Comparison of ENCODE assay signal across 11 cellular contexts in genomic region chr6:138162947-138163569, GRCh38. TPM values are rescaled to one million over a fixed set of nuclear protein-coding genes. Genes with fewer than 3 reads are reported as not detected.
DNase-seq lines count a peak whose midpoint lies in the region; ATAC-seq and TF ChIP-seq lines count a peak whose summit lies in the region.
"Had no signal": no experiment of that assay in that cellular context is flagged by ENCODE, and none has a peak within 500 bp of the region (broad histone marks: within the 10 kb centered on the region; RNA-seq: fewer than 3 reads in every experiment).

No MANE protein-coding gene starts in this region.

- no peak overlapping the region for H3K4me3 ChIP-seq in CD8-positive, alpha-beta memory T cell (ENCODE audit: low read length)
- H3K4me3 ChIP-seq in HUES64 (ENCODE audit: low read length), result peak overlapping the region; percentile 87

- POLR2A ChIA-PET in CD8-positive, alpha-beta memory T cell (lab: Charles Lee), result no interaction called here

- no peak overlapping the region for H3K9ac ChIP-seq in HUES64 (ENCODE audit: low read depth, low read length)

- no peaks in the 10 kb centered on the region for H3K9me3 ChIP-seq in CD8-positive, alpha-beta memory T cell (ENCODE audit: low read length)
- no peaks in the 10 kb centered on the region for H3K9me3 ChIP-seq in HUES64 (ENCODE audit: insufficient read depth, low read depth, low read length)

- TF ChIP-seq CTCF in nephron (IDR thresholded peaks at IDR 0.05; ENCODE audit: unreplicated experiment in 3 of 3), result no peak

- H3K9me3 Mint-ChIP-seq in CD8-positive, alpha-beta memory T cell, result no peaks in the 10 kb centered on the region
- H3K9me3 Mint-ChIP-seq in nephron, result peaks cover 5% of the 10 kb centered on the region

- ATAC-seq in GM18873 (IDR thresholded peaks at IDR 0.05; ENCODE audit: low FRiP score, unreplicated experiment), result no peak
- ATAC-seq in GM18517 (IDR thresholded peaks at IDR 0.05; ENCODE audit: unreplicated experiment), result no peak

- H3K27me3 ChIP-seq in CD8-positive, alpha-beta memory T cell (ENCODE audit: insufficient read depth, low read length, poor library complexity, severe bottlenecking), result peaks cover 33% of the 10 kb centered on the region
- H3K27me3 ChIP-seq in HUES64 (ENCODE audit: insufficient read depth, low read length), result peaks cover 44% of the 10 kb centered on the region

- DNase-seq in CD8-positive, alpha-beta memory T cell, result no peak
- DNase-seq in caudate nucleus (lab: John Stamatoyannopoulos, UW), result peak in 3 of 61 donors; percentile 22 to 64 (median 27)
- DNase-seq in COLO668 (lab: John Stamatoyannopoulos, UW; ENCODE audit: unreplicated experiment), result no peak
- DNase-seq in mucosa of gallbladder (ENCODE audit: low spot score), result no peak
- DNase-seq: IMR-90 had no signal

- no peak overlapping the region for H3K27ac ChIP-seq in CD8-positive, alpha-beta memory T cell (ENCODE audit: low read depth, low read length)
- H3K27ac ChIP-seq in HUES64 (ENCODE audit: low read depth, low read length) (no peak overlapping the region), caudate nucleus (ENCODE audit: low read depth, low read length) (peak overlapping the region; percentile 73)
- H3K27ac ChIP-seq: RWPE1 had no signal

- 53% methylated on average over 5 of the region's 5 CpGs for WGBS in HUES64

- peaks cover 7% of the 10 kb centered on the region for H3K4me1 ChIP-seq in CD8-positive, alpha-beta memory T cell (ENCODE audit: insufficient read depth, low read length)
- peaks cover 19% of the 10 kb centered on the region for H3K4me1 ChIP-seq in HUES64 (ENCODE audit: insufficient read depth, low read length)

- H3K36me3 ChIP-seq in CD8-positive, alpha-beta memory T cell (ENCODE audit: insufficient read depth, low read length), result no peaks in the 10 kb centered on the region
- no peaks in the 10 kb centered on the region for H3K36me3 ChIP-seq in HUES64 (ENCODE audit: insufficient read depth, low read length)

- CTCF ChIA-PET in CD8-positive, alpha-beta memory T cell (lab: Charles Lee), result interaction anchor here (0.8 kb wide), 1 partner anchor 47 kb away, joined by 3 read pairs; no protein-coding TSS in a partner anchor

- peak overlapping the region; percentile 53 to 80 (median 71) for H3K4me3 Mint-ChIP-seq in CD8-positive, alpha-beta memory T cell
- H3K4me3 Mint-ChIP-seq in nephron, result peak overlapping the region; percentile 70 to 84 (median 77)

- H3K4me1 Mint-ChIP-seq in CD8-positive, alpha-beta memory T cell, result peaks cover 7 to 16% (median 14%) of the 10 kb centered on the region in 3 donors
- H3K4me1 Mint-ChIP-seq in nephron, result peaks cover 6% of the 10 kb centered on the region

- peaks cover 49 to 65% of the 10 kb centered on the region in 2 donors for H3K27me3 Mint-ChIP-seq in CD8-positive, alpha-beta memory T cell
- peaks cover 79% of the 10 kb centered on the region for H3K27me3 Mint-ChIP-seq in nephron (ENCODE audit: low read depth)

- no peaks in the 10 kb centered on the region for H3K36me3 Mint-ChIP-seq in CD8-positive, alpha-beta memory T cell
- no peaks in the 10 kb centered on the region for H3K36me3 Mint-ChIP-seq in nephron (ENCODE audit: low read depth)

- H3K27ac Mint-ChIP-seq in CD8-positive, alpha-beta memory T cell, result peak overlapping the region in 1 of 8 donors; percentile 4
- no peak overlapping the region for H3K27ac Mint-ChIP-seq in nephron

RNA-seq across cellular contexts. Expression of gene ARFGEF3, which starts 1.3 kb away (rescaled TPM):
- under 1 TPM; 0.09 to 0.11 TPM for total RNA-seq in CD8-positive, alpha-beta memory T cell
- polyA plus RNA-seq in CD8-positive, alpha-beta memory T cell, result not detected
- polyA plus RNA-seq in HUES64 (2013, experiment 1 of 2), result 5.7 TPM
- 5.5 TPM for polyA plus RNA-seq in HUES64 (2013, experiment 2 of 2)
- total RNA-seq in mucosa of gallbladder, result 17.6 TPM

RNA-seq across cellular contexts. Expression of gene PBOV1, which starts 55.2 kb away (rescaled TPM):
- not detected for total RNA-seq in CD8-positive, alpha-beta memory T cell
- polyA plus RNA-seq in CD8-positive, alpha-beta memory T cell, result not detected
- not detected for polyA plus RNA-seq in HUES64 (2013, experiment 1 of 2)
- not detected for polyA plus RNA-seq in HUES64 (2013, experiment 2 of 2)
- total RNA-seq in mucosa of gallbladder, result not detected
- total RNA-seq: IMR-90, mononuclear cell had no signal
- polyA plus RNA-seq: IMR-90 had no signal

RNA-seq across cellular contexts. Expression of gene PERP, which starts 55.8 kb away (rescaled TPM):
- total RNA-seq in CD8-positive, alpha-beta memory T cell, result 1 to 10 TPM; 8.0 to 8.7 TPM
- 6.4 TPM for polyA plus RNA-seq in CD8-positive, alpha-beta memory T cell
- 32.0 TPM for polyA plus RNA-seq in HUES64 (2013, experiment 1 of 2)
- 28.8 TPM for polyA plus RNA-seq in HUES64 (2013, experiment 2 of 2)
- total RNA-seq in mucosa of gallbladder, result 99.6 TPM

Comparison
In these comparisons a context has a peak if more than half of its experiments do, and no peak if none do; other contexts are left out.
1. RNA of gene ARFGEF3, which starts 1.3 kb away (total RNA-seq): 17.6 TPM in mucosa of gallbladder (single experiment); 0.09 to 0.11 TPM in CD8-positive, alpha-beta memory T cell; every median in the first group is over 10 times any median in the second.
2. RNA of gene PERP, which starts 55.8 kb away (total RNA-seq): 99.6 TPM in mucosa of gallbladder (single experiment); 8.0 to 8.7 TPM in CD8-positive, alpha-beta memory T cell; every median in the first group is over 10 times any median in the second.